ENCODE assay signal across 35 cellular contexts in the genomic region with DNA sequence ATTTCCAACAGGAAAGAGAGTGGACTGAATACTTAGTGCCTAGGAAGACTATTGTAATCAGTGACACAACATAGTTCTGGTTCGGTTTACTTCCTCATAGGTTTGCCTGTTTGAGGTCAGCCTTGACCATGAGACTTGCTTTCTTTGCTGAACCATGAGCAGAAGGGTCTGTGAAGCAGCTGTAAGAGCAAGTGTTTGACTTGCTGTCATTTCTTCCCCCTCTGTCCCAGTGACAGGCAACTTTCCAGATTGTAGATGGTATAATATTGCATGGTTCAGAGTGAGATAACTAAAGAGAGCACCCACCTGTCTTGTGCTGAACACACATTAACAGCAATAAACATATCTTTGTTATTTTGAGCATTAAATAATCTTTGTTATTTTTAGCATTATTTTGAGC. TPM values are rescaled to one million over a fixed set of nuclear protein-coding genes. Genes with fewer than 3 reads are reported as not detected.
"Had no signal": no experiment of that assay in that cellular context is flagged by ENCODE, and none has a peak within 500 bp of the region (broad histone marks: within the 10 kb centered on the region; RNA-seq: fewer than 3 reads in every experiment).

No MANE protein-coding gene starts in this region.

- H3K27ac ChIP-seq: adrenal gland, cardiac muscle cell, colonic mucosa, epithelial cell of prostate, gastrocnemius medialis, lower lobe of right lung, neutrophil, ovary, right lobe of liver, stomach, thyroid gland, WERI-Rb-1 had no signal

- H3K36me3 ChIP-seq: adrenal gland, cardiac muscle cell, colonic mucosa, gastrocnemius medialis, lower lobe of right lung, neutrophil, ovary, right lobe of liver, stomach, thyroid gland, upper lobe of left lung, WERI-Rb-1 had no signal

- ATAC-seq: activated CD4-positive, CD25-positive, alpha-beta regulatory T cell treated with anti-CD3 and anti-CD28 coated beads, Interleukin-2, amount 50 U/mL, for 24 hours; gastrocnemius medialis; left lobe of liver; right lobe of liver; T-helper 17 cell had no signal

- H3K27me3 ChIP-seq: adrenal gland, cardiac muscle cell, colonic mucosa, gastrocnemius medialis, neutrophil, ovary, right lobe of liver, stomach, thyroid gland, upper lobe of left lung had no signal

- H3K4me3 ChIP-seq: adrenal gland, cardiac muscle cell, colonic mucosa, gastrocnemius medialis, lower lobe of right lung, ovary, right lobe of liver, stomach, thyroid gland, upper lobe of left lung had no signal

- DNase-seq: activated CD4-positive, alpha-beta T cell treated with anti-CD3 and anti-CD28 coated beads for 48 hours; activated CD4-positive, alpha-beta T cell treated with anti-CD3 and anti-CD28 coated beads, Interleukin-2, amount 50 U/mL, for 48 hours; activated CD8-positive, alpha-beta memory T cell treated with anti-CD3 and anti-CD28 coated beads for 24 hours; activated CD8-positive, alpha-beta memory T cell treated with anti-CD3 and anti-CD28 coated beads, Interleukin-2, amount 50 U/mL, for 4 hours; activated effector memory CD4-positive, alpha-beta T cell treated with anti-CD3 and anti-CD28 coated beads, Interleukin-2, amount 50 U/mL, for 16 hours; activated naive CD4-positive, alpha-beta T cell treated with anti-CD3 and anti-CD28 coated beads for 36 hours; activated naive CD8-positive, alpha-beta T cell treated with anti-CD3 and anti-CD28 coated beads for 36 hours; activated T-cell treated with anti-CD3 and anti-CD28 coated beads, Interleukin-2, amount 50 U/mL, for 1 hour; adrenal gland; aorta; cerebellar nuclear complex; colonic mucosa; effector CD8-positive, alpha-beta T cell; gastrocnemius medialis; hippocampal formation; immature natural killer cell; lower lobe of right lung; mesendoderm; ovary; right lobe of liver; small intestine; stimulated activated CD4-positive, alpha-beta T cell treated with anti-CD3 and anti-CD28 coated beads, Interleukin-15, amount 100 ng/mL, for 24 hours; stimulated activated CD4-positive, alpha-beta T cell treated with anti-CD3 and anti-CD28 coated beads, Interleukin-2, amount 100 ng/mL, for 24 hours; stimulated activated naive B cell treated with anti-CD40 and anti-IgM and Interleukin-4, amounts not matched to agents 10 μg/mL and 1 μg/mL and 100 μg/mL, for 72 hours; stomach; T-helper 17 cell; T1000; thyroid gland; upper lobe of left lung; WERI-Rb-1 had no signal

- H3K9me3 ChIP-seq: adrenal gland, colonic mucosa, gastrocnemius medialis, lower lobe of right lung, neutrophil, ovary, right lobe of liver, stomach, thyroid gland, upper lobe of left lung had no signal

- H3K4me1 ChIP-seq: adrenal gland, colonic mucosa, gastrocnemius medialis, lower lobe of right lung, right lobe of liver, upper lobe of left lung had no signal

RNA-seq across cellular contexts. Expression of a gene that starts 9.3 kb away (rescaled TPM):
- total RNA-seq: gastrocnemius medialis had no signal
